Comparison of ENCODE assay signal across 8 cellular contexts in the genomic region with DNA sequence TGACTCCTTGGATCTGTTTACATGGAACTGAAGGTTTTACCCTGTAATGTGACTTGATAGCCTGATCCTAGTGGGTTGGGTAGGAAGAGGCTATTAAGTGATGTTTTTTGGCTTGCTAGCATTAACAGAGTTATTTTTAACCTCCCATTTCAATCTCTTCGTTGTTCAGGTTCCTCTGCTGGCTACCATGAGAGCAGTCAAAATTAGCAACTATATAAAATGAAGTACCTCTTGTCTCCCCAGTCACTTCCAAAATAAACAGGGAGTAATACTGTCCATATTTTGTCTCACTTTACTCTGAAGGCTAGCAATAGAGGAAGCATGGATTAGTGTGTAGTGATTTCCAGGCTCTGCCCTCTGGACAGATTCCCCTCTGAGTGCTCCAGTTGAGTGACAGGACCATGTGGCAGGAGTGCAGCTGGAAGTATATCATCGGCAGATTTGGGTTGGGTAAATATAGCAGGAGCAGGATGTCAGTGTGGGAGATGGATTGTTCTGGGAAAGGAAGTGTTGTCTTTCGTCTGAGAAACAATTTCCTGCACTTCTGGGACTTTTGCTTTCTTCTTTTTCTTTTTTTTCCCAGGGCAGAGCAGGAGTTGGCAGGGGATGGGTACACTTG. TPM values are rescaled to one million over a fixed set of nuclear protein-coding genes. Genes with fewer than 3 reads are reported as not detected.
DNase-seq lines count a peak whose midpoint lies in the region; ATAC-seq and TF ChIP-seq lines count a peak whose summit lies in the region.

No MANE protein-coding gene starts in this region.

- H3K27ac ChIP-seq in BLaER1 treated with 17β-estradiol and CSF1 and Interleukin-3, amounts not matched to agents 10 nM and 100 nM = peak overlapping the region in 10 of 11 experiments; percentile 32 to 81 (median 58); a peak in 20 of 22 replicates

- BruUV-seq in MCF 10A (replicated peaks; lab: Mats Ljungman, UMichigan) = no TSS peak

- H3K4me3 Mint-ChIP-seq in MCF 10A (ENCODE audit: unreplicated experiment) (no peak overlapping the region), memory B cell (no peak overlapping the region)

- no peaks in the 10 kb centered on the region for H3K9me3 ChIP-seq in BLaER1 treated with 17β-estradiol and CSF1 and Interleukin-3, amounts not matched to agents 10 nM and 100 nM (replicated peaks in 1 of 11)
- H3K9me3 ChIP-seq in MG63 = no peaks in the 10 kb centered on the region

- peaks cover 19 to 34% (median 23%) of the 10 kb centered on the region in 10 experiments for H3K4me1 ChIP-seq in BLaER1 treated with 17β-estradiol and CSF1 and Interleukin-3, amounts not matched to agents 10 nM and 100 nM

- H4K20me1 ChIP-seq in BLaER1 treated with 17β-estradiol and CSF1 and Interleukin-3, amounts not matched to agents 10 nM and 100 nM = peaks cover 32 to 97% (median 84%) of the 10 kb centered on the region in 11 experiments

- ATAC-seq in memory B cell (ENCODE audit: low read depth) (no peak), GM18498 (IDR thresholded peaks at IDR 0.05; ENCODE audit: unreplicated experiment) (no peak), GM21528 (IDR thresholded peaks at IDR 0.05; ENCODE audit: low FRiP score, unreplicated experiment) (no peak), HG02610 (IDR thresholded peaks at IDR 0.05; ENCODE audit: unreplicated experiment) (no peak)

- peak overlapping the region; percentile 66 to 88 (median 79) for H3K4me2 ChIP-seq in BLaER1 treated with 17β-estradiol and CSF1 and Interleukin-3, amounts not matched to agents 10 nM and 100 nM

- H3K4me3 ChIP-seq in BLaER1 treated with 17β-estradiol and CSF1 and Interleukin-3, amounts not matched to agents 10 nM and 100 nM = peak overlapping the region in 4 of 10 experiments; percentile 8 to 47 (median 29); a peak in 6 of 20 replicates
- no peak overlapping the region for H3K4me3 ChIP-seq in MG63

- H3K36me3 ChIP-seq in BLaER1 treated with 17β-estradiol and CSF1 and Interleukin-3, amounts not matched to agents 10 nM and 100 nM = peaks cover 24 to 63% (median 29%) of the 10 kb centered on the region in 11 experiments; a peak in 20 of 22 replicates
- H3K36me3 ChIP-seq in MG63 = peaks cover 17% of the 10 kb centered on the region

- DNase-seq in MG63 (peak; percentile 23), MCF 10A (ENCODE audit: unreplicated experiment) (no peak), memory B cell (ENCODE audit: low spot score in 2 of 2) (no peak), AG20443 (ENCODE audit: low spot score) (no peak)

- intact Hi-C loops in MCF 10A (cut with micrococcal nuclease) = no loop called here

- no peaks in the 10 kb centered on the region for H3K27me3 Mint-ChIP-seq in MCF 10A (ENCODE audit: insufficient read depth, unreplicated experiment)
- no peaks in the 10 kb centered on the region for H3K27me3 Mint-ChIP-seq in memory B cell

- H3K36me3 Mint-ChIP-seq in MCF 10A (ENCODE audit: insufficient read depth, unreplicated experiment) = peaks cover 38% of the 10 kb centered on the region
- peaks cover 4% of the 10 kb centered on the region for H3K36me3 Mint-ChIP-seq in memory B cell

- CTCF ChIA-PET in MCF 10A (lab: Yijun Ruan, JAX) = interaction anchor here (0.6 to 1.4 kb wide), 2 partner anchors 51 to 72 kb away, joined by 3 to 7 read pairs; no protein-coding TSS in a partner anchor

- POLR2A ChIA-PET in MCF 10A (lab: Yijun Ruan, JAX) = no interaction called here

- H3K4me1 Mint-ChIP-seq in MCF 10A (ENCODE audit: insufficient read depth, unreplicated experiment) (peaks cover 28% of the 10 kb centered on the region), memory B cell (peaks cover 21% of the 10 kb centered on the region)

- peak overlapping the region in 10 of 11 experiments; percentile 32 to 66 (median 58); a peak in 18 of 22 replicates for H3K9ac ChIP-seq in BLaER1 treated with 17β-estradiol and CSF1 and Interleukin-3, amounts not matched to agents 10 nM and 100 nM

- H3K27me3 ChIP-seq in BLaER1 treated with 17β-estradiol and CSF1 and Interleukin-3, amounts not matched to agents 10 nM and 100 nM = no peaks in the 10 kb centered on the region
- H3K27me3 ChIP-seq in MG63 = no peaks in the 10 kb centered on the region

- H3K27ac Mint-ChIP-seq in MCF 10A (ENCODE audit: low read depth, unreplicated experiment) = peak overlapping the region; percentile 32
- peak overlapping the region; percentile 21 for H3K27ac Mint-ChIP-seq in memory B cell

- H3K9me3 Mint-ChIP-seq in MCF 10A (ENCODE audit: unreplicated experiment) = no peaks in the 10 kb centered on the region
- H3K9me3 Mint-ChIP-seq in memory B cell = no peaks in the 10 kb centered on the region

- TF ChIP-seq CTCF in MCF 10A (IDR thresholded peaks at IDR 0.05; ENCODE audit: unreplicated experiment) = no peak

RNA-seq across cellular contexts. Expression of gene GBF1, which starts 35.2 kb away (rescaled TPM):
- total RNA-seq in MG63 (2014; rRNA removed; shearing (Covaris generic); ENCODE audit: low replicate concordance) = 9.5 and 15.8 TPM in 2 replicates
- 50.0 and 50.6 TPM in 2 replicates for total RNA-seq in MCF 10A (2022)

RNA-seq across cellular contexts. Expression of gene PITX3, which starts 39.2 kb away (rescaled TPM):
- not detected in 2 replicates for total RNA-seq in MG63 (2014; rRNA removed; shearing (Covaris generic); ENCODE audit: low replicate concordance)
- total RNA-seq in MCF 10A (2022) = not detected in 2 replicates

RNA-seq across cellular contexts. Expression of gene ELOVL3, which starts 54.4 kb away (rescaled TPM):
- 0.15 TPM in 1 of 2 replicates, not detected in the other for total RNA-seq in MG63 (2014; rRNA removed; shearing (Covaris generic); ENCODE audit: low replicate concordance)
- total RNA-seq in MCF 10A (2022) = not detected in 2 replicates
